ENCODE assay signal across 1 cellular context in genomic region chr15:40256642-40257235, GRCh38.
TF ChIP-seq lines count a peak whose summit lies in the region.

No MANE protein-coding gene starts in this region.

TF ChIP-seq in K562, 482 proteins besides CTCF, POLR2A, EP300 and RAD21:
- TF ChIP-seq PTRF (tag; IDR thresholded peaks at IDR 0.05), result no peak
- peak; percentile 44 for TF ChIP-seq ZFX (CRISPR knock-in tag; IDR thresholded peaks at IDR 0.05)
- peak; percentile 40; the same call in 1 of the 2 replicates for TF ChIP-seq FOSL1 (tag; conservative IDR thresholded peaks at IDR 0.05)
- no peak for TF ChIP-seq USF2 (CRISPR knock-in tag; IDR thresholded peaks at IDR 0.05)
- TF ChIP-seq ATF3 (IDR thresholded peaks at IDR 0.05), result 0 out of 2 replicates have a peak, but pooled peaks have one; percentile 9
- TF ChIP-seq ATF3 (CRISPR knock-in tag; conservative IDR thresholded peaks at IDR 0.05), result no peak
- no peak for TF ChIP-seq ZNF239 (CRISPR knock-in tag; IDR thresholded peaks at IDR 0.05)
